ENCODE assay signal across 18 cellular contexts in genomic region chr12:12498210-12498609, GRCh38.
DNase-seq lines count a peak whose midpoint lies in the region; ATAC-seq and TF ChIP-seq lines count a peak whose summit lies in the region.
"Had no signal": no experiment of that assay in that cellular context is flagged by ENCODE, and none has a peak within 500 bp of the region (broad histone marks: within the 10 kb centered on the region; RNA-seq: fewer than 3 reads in every experiment).

No MANE protein-coding gene starts in this region.

- no peak for ATAC-seq in CD4-positive, CD25-positive, alpha-beta regulatory T cell (ENCODE audit: low read depth in 2 of 2)
- ATAC-seq in activated T-helper 17 cell treated with anti-CD3 and anti-CD28 coated beads, Interleukin-2, amount 50 U/mL, for 72 hours (replicated peaks), result no peak
- no peak for ATAC-seq in stimulated activated effector memory CD8-positive, alpha-beta T cell treated with anti-CD3 and anti-CD28 coated beads, Interleukin-12 subunit alpha, Interleukin-12 subunit beta, amount 100 ng/mL, for 72 hours
- ATAC-seq: A549; CD8-positive, alpha-beta T cell had no signal

- H3K36me3 ChIP-seq in CD4-positive, CD25-positive, alpha-beta regulatory T cell (ENCODE audit: control insufficient read depth, insufficient read depth, low read length), result peaks cover 37% of the 10 kb centered on the region
- H3K36me3 ChIP-seq in HEK293 (ENCODE audit: control insufficient read depth in 2 of 2, insufficient read depth in 1 of 2, low read length in 2 of 2) (peaks cover 6 to 9% of the 10 kb centered on the region in 2 experiments; a peak in 2 of 3 replicates), WERI-Rb-1 (no peaks in the 10 kb centered on the region)

- H3K9me3 ChIP-seq in CD4-positive, CD25-positive, alpha-beta regulatory T cell (ENCODE audit: control insufficient read depth in 2 of 2, low read length in 2 of 2), result no peaks in the 10 kb centered on the region
- H3K9me3 ChIP-seq in HEK293 (ENCODE audit: control insufficient read depth, insufficient read depth, low read depth, low read length) (no peaks in the 10 kb centered on the region), WERI-Rb-1 (ENCODE audit: severe bottlenecking) (no peaks in the 10 kb centered on the region)
- H3K9me3 ChIP-seq: A549; BLaER1 treated with 17β-estradiol and CSF1 and Interleukin-3, amounts not matched to agents 10 nM and 100 nM; Caco-2 had no signal

- no peak overlapping the region for H3K4me3 ChIP-seq in CD4-positive, CD25-positive, alpha-beta regulatory T cell (ENCODE audit: low read depth, low read length)
- H3K4me3 ChIP-seq in HEK293 (ENCODE audit: low read depth, low read length) (no peak overlapping the region), WERI-Rb-1 (ENCODE audit: low read depth, low read length) (no peak overlapping the region)
- H3K4me3 ChIP-seq: A549; BLaER1 treated with 17β-estradiol and CSF1 and Interleukin-3, amounts not matched to agents 10 nM and 100 nM had no signal

- H3K27ac Mint-ChIP-seq in CD4-positive, CD25-positive, alpha-beta regulatory T cell, result peak overlapping the region in 2 of 3 donors; percentile 64 to 97
- H3K27ac Mint-ChIP-seq in activated T-helper 17 cell treated with anti-CD3 and anti-CD28 coated beads, Interleukin-2, amount 50 U/mL, for 72 hours, result no peak overlapping the region
- H3K27ac Mint-ChIP-seq in stimulated activated effector memory CD8-positive, alpha-beta T cell treated with anti-CD3 and anti-CD28 coated beads, Interleukin-12 subunit alpha, Interleukin-12 subunit beta, amount 100 ng/mL, for 72 hours, result peak overlapping the region; percentile 23
- H3K27ac Mint-ChIP-seq: B cell; CD8-positive, alpha-beta T cell had no signal

- peak overlapping the region; percentile 39 for H3K27ac ChIP-seq in CD4-positive, CD25-positive, alpha-beta regulatory T cell (ENCODE audit: insufficient read depth, low read length, poor library complexity, severe bottlenecking)
- H3K27ac ChIP-seq in HEK293 (ENCODE audit: extremely low read depth, low read depth, low read length) (no peak overlapping the region), WERI-Rb-1 (no peak overlapping the region)
- H3K27ac ChIP-seq: 22Rv1; A549; BLaER1 treated with 17β-estradiol and CSF1 and Interleukin-3, amounts not matched to agents 10 nM and 100 nM; C4-2B had no signal

- peaks cover 65% of the 10 kb centered on the region for H3K4me1 ChIP-seq in CD4-positive, CD25-positive, alpha-beta regulatory T cell (ENCODE audit: control insufficient read depth, insufficient read depth, low read length, poor library complexity, severe bottlenecking)
- no peaks in the 10 kb centered on the region for H3K4me1 ChIP-seq in HEK293 (ENCODE audit: control insufficient read depth, insufficient read depth, low read length)
- H3K4me1 ChIP-seq: BLaER1 treated with 17β-estradiol and CSF1 and Interleukin-3, amounts not matched to agents 10 nM and 100 nM; Caco-2 had no signal

- DNase-seq in CD4-positive, CD25-positive, alpha-beta regulatory T cell, result no peak
- no peak for DNase-seq in stimulated activated effector memory CD8-positive, alpha-beta T cell treated with anti-CD3 and anti-CD28 coated beads, Interleukin-12 subunit alpha, Interleukin-12 subunit beta, amount 100 ng/mL, for 72 hours (ENCODE audit: low spot score in 2 of 2)
- DNase-seq in NCI-H2227 (lab: John Stamatoyannopoulos, UW; ENCODE audit: unreplicated experiment) (no peak), NAMALWA (ENCODE audit: low spot score) (no peak), WERI-Rb-1 (no peak)
- DNase-seq: AML-193; Caco-2; Calu3; CD8-positive, alpha-beta T cell; DMS79 treated with DMSO at 0.1 percent for 48 hours; GF-D8 had no signal

- H3K4me1 Mint-ChIP-seq in CD4-positive, CD25-positive, alpha-beta regulatory T cell, result peaks cover 32 to 51% (median 45%) of the 10 kb centered on the region in 4 donors
- peaks cover 39% of the 10 kb centered on the region for H3K4me1 Mint-ChIP-seq in activated T-helper 17 cell treated with anti-CD3 and anti-CD28 coated beads, Interleukin-2, amount 50 U/mL, for 72 hours
- peaks cover 39% of the 10 kb centered on the region for H3K4me1 Mint-ChIP-seq in stimulated activated effector memory CD8-positive, alpha-beta T cell treated with anti-CD3 and anti-CD28 coated beads, Interleukin-12 subunit alpha, Interleukin-12 subunit beta, amount 100 ng/mL, for 72 hours
- H3K4me1 Mint-ChIP-seq: B cell had no signal

- H3K27me3 Mint-ChIP-seq in CD4-positive, CD25-positive, alpha-beta regulatory T cell, result no peaks in the 10 kb centered on the region
- no peaks in the 10 kb centered on the region for H3K27me3 Mint-ChIP-seq in activated T-helper 17 cell treated with anti-CD3 and anti-CD28 coated beads, Interleukin-2, amount 50 U/mL, for 72 hours
- H3K27me3 Mint-ChIP-seq: B cell had no signal

- POLR2A ChIA-PET in HEK293 (lab: Yijun Ruan, JAX), result no interaction called here

- CTCF ChIA-PET in HEK293 (lab: Yijun Ruan, JAX), result interaction anchor here (0.7 kb wide), 1 partner anchor 93 kb away, joined by 3 read pairs; no protein-coding TSS in a partner anchor

- H3K27me3 ChIP-seq in CD4-positive, CD25-positive, alpha-beta regulatory T cell (ENCODE audit: control insufficient read depth, insufficient read depth, low read length), result no peaks in the 10 kb centered on the region
- H3K27me3 ChIP-seq in WERI-Rb-1 (ENCODE audit: insufficient read depth, low read depth, severe bottlenecking), result no peaks in the 10 kb centered on the region
- H3K27me3 ChIP-seq: BLaER1 treated with 17β-estradiol and CSF1 and Interleukin-3, amounts not matched to agents 10 nM and 100 nM had no signal

- TF ChIP-seq CTCF in HEK293 (tag by site-specific recombination; IDR thresholded peaks at IDR 0.05), result no peak
- TF ChIP-seq CTCF in WERI-Rb-1 (IDR thresholded peaks at IDR 0.05; ENCODE audit: low read depth, low read length), result no peak

- no peaks in the 10 kb centered on the region for H3K9me3 Mint-ChIP-seq in CD4-positive, CD25-positive, alpha-beta regulatory T cell
- H3K9me3 Mint-ChIP-seq in activated T-helper 17 cell treated with anti-CD3 and anti-CD28 coated beads, Interleukin-2, amount 50 U/mL, for 72 hours, result no peaks in the 10 kb centered on the region
- no peaks in the 10 kb centered on the region for H3K9me3 Mint-ChIP-seq in stimulated activated effector memory CD8-positive, alpha-beta T cell treated with anti-CD3 and anti-CD28 coated beads, Interleukin-12 subunit alpha, Interleukin-12 subunit beta, amount 100 ng/mL, for 72 hours
- H3K9me3 Mint-ChIP-seq: CD8-positive, alpha-beta T cell had no signal

- no peak overlapping the region for H3K4me3 Mint-ChIP-seq in CD4-positive, CD25-positive, alpha-beta regulatory T cell
- peak overlapping the region; percentile 84 for H3K4me3 Mint-ChIP-seq in activated T-helper 17 cell treated with anti-CD3 and anti-CD28 coated beads, Interleukin-2, amount 50 U/mL, for 72 hours
- H3K4me3 Mint-ChIP-seq in stimulated activated effector memory CD8-positive, alpha-beta T cell treated with anti-CD3 and anti-CD28 coated beads, Interleukin-12 subunit alpha, Interleukin-12 subunit beta, amount 100 ng/mL, for 72 hours, result no peak overlapping the region
- H3K4me3 Mint-ChIP-seq: B cell; CD8-positive, alpha-beta T cell had no signal

- peaks cover 39% of the 10 kb centered on the region for H3K36me3 Mint-ChIP-seq in CD4-positive, CD25-positive, alpha-beta regulatory T cell
- peaks cover 58% of the 10 kb centered on the region for H3K36me3 Mint-ChIP-seq in activated T-helper 17 cell treated with anti-CD3 and anti-CD28 coated beads, Interleukin-2, amount 50 U/mL, for 72 hours (ENCODE audit: low read depth)
- peaks cover 52% of the 10 kb centered on the region for H3K36me3 Mint-ChIP-seq in stimulated activated effector memory CD8-positive, alpha-beta T cell treated with anti-CD3 and anti-CD28 coated beads, Interleukin-12 subunit alpha, Interleukin-12 subunit beta, amount 100 ng/mL, for 72 hours

TF ChIP-seq in HEK293, 187 proteins besides CTCF, POLR2A, EP300 and RAD21 (continues in another document):
- peak; percentile 28; the same call in 1 of the 2 replicates for TF ChIP-seq ZNF623 (tag by site-specific recombination; IDR thresholded peaks at IDR 0.05)
- 0 out of 2 replicates have a peak, but pooled peaks have one; percentile 21 for TF ChIP-seq ZBTB8A (tag by site-specific recombination; IDR thresholded peaks at IDR 0.05)
- peak; percentile 39 for TF ChIP-seq ZNF426 (tag by site-specific recombination; IDR thresholded peaks at IDR 0.05)
- peak; percentile 49 for TF ChIP-seq ZBTB11 (tag by site-specific recombination; conservative IDR thresholded peaks at IDR 0.05; ENCODE audit: low read depth)
- TF ChIP-seq ZNF830 (tag by site-specific recombination; IDR thresholded peaks at IDR 0.05; ENCODE audit: low read depth), result no peak
- TF ChIP-seq ZXDB (tag by site-specific recombination; IDR thresholded peaks at IDR 0.05), result 0 out of 2 replicates have a peak, but pooled peaks have one; percentile 33
- TF ChIP-seq ZNF626 (tag by site-specific recombination; IDR thresholded peaks at IDR 0.05), result no peak
- peak; percentile 64; the same call in 1 of the 2 replicates for TF ChIP-seq ZNF394 (tag by site-specific recombination; IDR thresholded peaks at IDR 0.05; ENCODE audit: borderline replicate concordance)
